18 cellular contexts compared by ENCODE assay signal in the genomic region with DNA sequence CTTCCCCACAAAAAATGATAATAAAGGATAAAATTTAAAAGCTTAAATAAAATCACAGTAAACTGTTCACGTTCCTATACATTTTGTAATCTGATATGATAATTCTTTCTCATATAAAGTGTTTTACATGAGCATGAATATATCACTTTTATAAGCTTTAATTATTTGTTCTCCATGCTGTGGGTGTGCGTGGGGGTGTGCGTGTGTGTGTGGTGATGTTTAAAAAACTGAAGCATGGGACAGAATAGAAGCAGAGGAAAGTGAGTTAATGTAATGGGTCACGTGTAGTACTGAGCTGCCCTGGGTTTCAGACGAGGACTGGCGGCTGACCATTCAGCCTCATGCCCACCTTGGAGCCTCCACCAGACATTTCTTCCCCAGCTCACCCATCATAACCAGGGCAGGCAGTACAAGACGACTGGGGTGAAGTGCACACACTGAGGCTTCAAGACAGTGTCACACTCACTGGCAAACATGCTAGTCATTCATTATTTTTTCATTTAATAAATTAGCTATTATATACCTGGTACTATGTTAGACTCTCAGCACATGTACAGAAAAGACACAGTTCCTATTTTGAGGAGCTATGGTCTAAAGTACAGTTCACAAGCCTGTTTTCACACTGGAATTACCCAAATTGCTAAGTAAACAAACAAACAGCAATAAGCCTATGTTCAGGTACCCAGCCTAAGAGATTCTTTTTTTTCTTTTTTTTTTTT.
"Had no signal": no experiment of that assay in that cellular context is flagged by ENCODE, and none has a peak within 500 bp of the region (broad histone marks: within the 10 kb centered on the region; RNA-seq: fewer than 3 reads in every experiment).

No MANE protein-coding gene starts in this region.

- H3K27me3 Mint-ChIP-seq: activated CD4-positive, alpha-beta memory T cell treated with anti-CD3 and anti-CD28 coated beads, Interleukin-2, amount 10 ng/mL, durations not matched to agents 7 days and 5 days; activated CD4-positive, alpha-beta T cell treated with anti-CD3 and anti-CD28 coated beads for 36 hours; activated naive CD8-positive, alpha-beta T cell treated with anti-CD3 and anti-CD28 coated beads, Interleukin-2, amount 10 ng/mL, durations not matched to agents 7 days and 5 days had no signal

- DNase-seq: activated CD4-positive, alpha-beta memory T cell treated with anti-CD3 and anti-CD28 coated beads, Interleukin-2, amount 10 ng/mL, durations not matched to agents 7 days and 5 days; activated CD4-positive, alpha-beta T cell treated with anti-CD3 and anti-CD28 coated beads for 36 hours; activated naive CD8-positive, alpha-beta T cell treated with anti-CD3 and anti-CD28 coated beads, Interleukin-2, amount 10 ng/mL, durations not matched to agents 7 days and 5 days; activated T-cell treated with anti-CD3 and anti-CD28 coated beads, Interleukin-2, amount 50 U/mL, for 72 hours; heart right ventricle; mesenchymal stem cell; nephron progenitor cell; stimulated activated CD4-positive, alpha-beta T cell treated with anti-CD3 and anti-CD28 coated beads, Interleukin-2, amount 100 ng/mL, for 48 hours; stimulated activated naive CD4-positive, alpha-beta T cell treated with Interleukin-2 at 50 U/mL for 16 hours; T-helper 9 cell; upper lobe of left lung had no signal

- H3K36me3 Mint-ChIP-seq: activated naive CD8-positive, alpha-beta T cell treated with anti-CD3 and anti-CD28 coated beads, Interleukin-2, amount 10 ng/mL, durations not matched to agents 7 days and 5 days had no signal

- H3K27ac Mint-ChIP-seq: activated CD4-positive, alpha-beta memory T cell treated with anti-CD3 and anti-CD28 coated beads, Interleukin-2, amount 10 ng/mL, durations not matched to agents 7 days and 5 days; activated CD4-positive, alpha-beta T cell treated with anti-CD3 and anti-CD28 coated beads for 36 hours; activated naive CD8-positive, alpha-beta T cell treated with anti-CD3 and anti-CD28 coated beads, Interleukin-2, amount 10 ng/mL, durations not matched to agents 7 days and 5 days; activated T-cell treated with anti-CD3 and anti-CD28 coated beads, Interleukin-2, amount 50 U/mL, for 72 hours had no signal

- H3K4me3 Mint-ChIP-seq: activated CD4-positive, alpha-beta memory T cell treated with anti-CD3 and anti-CD28 coated beads, Interleukin-2, amount 10 ng/mL, durations not matched to agents 7 days and 5 days; activated CD4-positive, alpha-beta T cell treated with anti-CD3 and anti-CD28 coated beads for 36 hours; activated naive CD8-positive, alpha-beta T cell treated with anti-CD3 and anti-CD28 coated beads, Interleukin-2, amount 10 ng/mL, durations not matched to agents 7 days and 5 days; activated T-cell treated with anti-CD3 and anti-CD28 coated beads, Interleukin-2, amount 50 U/mL, for 72 hours; nephron progenitor cell had no signal

- H3K4me1 Mint-ChIP-seq: activated CD4-positive, alpha-beta memory T cell treated with anti-CD3 and anti-CD28 coated beads, Interleukin-2, amount 10 ng/mL, durations not matched to agents 7 days and 5 days; activated CD4-positive, alpha-beta T cell treated with anti-CD3 and anti-CD28 coated beads for 36 hours; activated naive CD8-positive, alpha-beta T cell treated with anti-CD3 and anti-CD28 coated beads, Interleukin-2, amount 10 ng/mL, durations not matched to agents 7 days and 5 days had no signal

- H3K36me3 ChIP-seq: upper lobe of left lung had no signal

- H3K9me3 ChIP-seq: ascending aorta, heart right ventricle, upper lobe of left lung had no signal

- H3K4me1 ChIP-seq: ascending aorta, heart right ventricle, upper lobe of left lung had no signal

- H3K27ac ChIP-seq: ascending aorta, upper lobe of left lung, VCaP had no signal

- ATAC-seq: activated CD4-positive, alpha-beta T cell treated with anti-CD3 and anti-CD28 coated beads for 36 hours; activated T-cell treated with anti-CD3 and anti-CD28 coated beads, Interleukin-2, amount 50 U/mL, for 72 hours; left lobe of liver had no signal

- FAIRE-seq: bronchial epithelial cell, colon, frontal cortex, islet of Langerhans had no signal

- H3K9me3 Mint-ChIP-seq: activated CD4-positive, alpha-beta memory T cell treated with anti-CD3 and anti-CD28 coated beads, Interleukin-2, amount 10 ng/mL, durations not matched to agents 7 days and 5 days; activated naive CD8-positive, alpha-beta T cell treated with anti-CD3 and anti-CD28 coated beads, Interleukin-2, amount 10 ng/mL, durations not matched to agents 7 days and 5 days; activated T-cell treated with anti-CD3 and anti-CD28 coated beads, Interleukin-2, amount 50 U/mL, for 72 hours; nephron progenitor cell had no signal

- H3K27me3 ChIP-seq: ascending aorta, heart right ventricle, upper lobe of left lung had no signal

- H3K4me3 ChIP-seq: ascending aorta, heart right ventricle, upper lobe of left lung had no signal
